In genomic region chr18:51029378-51029693, GRCh38 we compare ENCODE assay signal across 8 cellular contexts. TPM values are rescaled to one million over a fixed set of nuclear protein-coding genes. Genes with fewer than 3 reads are reported as not detected.
DNase-seq lines count a peak whose midpoint lies in the region; ATAC-seq and TF ChIP-seq lines count a peak whose summit lies in the region.

No MANE protein-coding gene starts in this region.

- peaks cover 28% of the 10 kb centered on the region for H3K79me1 ChIP-seq in mesenchymal stem cell (replicated peaks; ENCODE audit: low read length, poor library complexity, severe bottlenecking)

- H3K4me2 ChIP-seq in mesenchymal stem cell (ENCODE audit: low read length, poor library complexity, severe bottlenecking), result peak overlapping the region; percentile 77

- H2BK120ac ChIP-seq in mesenchymal stem cell (ENCODE audit: low read depth, low read length), result peak overlapping the region; percentile 34

- H3K4me1 ChIP-seq in mesenchymal stem cell (ENCODE audit: control insufficient read depth, insufficient read depth, low read depth, low read length), result peaks cover 5% of the 10 kb centered on the region

- H3K27ac ChIP-seq in brain microvascular endothelial cell, result peak overlapping the region; percentile 94
- peak overlapping the region; percentile 79 for H3K27ac ChIP-seq in mesenchymal stem cell (ENCODE audit: low read length, poor library complexity, severe bottlenecking)

- 39% methylated on average over 10 of the region's 10 CpGs for WGBS in mesenchymal stem cell

- H2AFZ ChIP-seq in mesenchymal stem cell (ENCODE audit: low read depth, low read length), result peak overlapping the region; percentile 3

- H3K18ac ChIP-seq in mesenchymal stem cell (ENCODE audit: low read depth in 1 of 2, low read length in 2 of 2), result peak overlapping the region; percentile 75 to 88

- peak overlapping the region; percentile 51 for H3K4me3 ChIP-seq in BJ (ENCODE audit: low read depth, low read length)
- H3K4me3 ChIP-seq in brain microvascular endothelial cell (ENCODE audit: low read depth, low read length), result peak overlapping the region; percentile 70
- H3K4me3 ChIP-seq in mesenchymal stem cell (ENCODE audit: insufficient read depth in 1 of 2, low read depth in 1 of 2, low read length in 2 of 2), result peak overlapping the region; percentile 80 to 87

- TF ChIP-seq CTCF in BJ (IDR thresholded peaks at IDR 0.05; ENCODE audit: insufficient read depth, low read depth, low read length), result no peak
- TF ChIP-seq CTCF in brain microvascular endothelial cell (IDR thresholded peaks at IDR 0.05; ENCODE audit: low read depth, low read length, missing control alignments), result no peak

- no peak overlapping the region for H2BK15ac ChIP-seq in mesenchymal stem cell (ENCODE audit: low read depth, poor library complexity, severe bottlenecking)

- H3K4ac ChIP-seq in mesenchymal stem cell (ENCODE audit: low read depth in 1 of 2, low read length in 2 of 2), result peak overlapping the region; percentile 32 to 81

- DNase-seq in BJ (ENCODE audit: low read depth), result no peak
- no peak for DNase-seq in brain microvascular endothelial cell
- no peak for DNase-seq in mesenchymal stem cell
- DNase-seq in retina, result no peak
- no peak for DNase-seq in NCI-H446 (lab: John Stamatoyannopoulos, UW)
- DNase-seq in activated CD8-positive, alpha-beta memory T cell treated with anti-CD3 and anti-CD28 coated beads for 24 hours, result no peak

- H3K23ac ChIP-seq in mesenchymal stem cell (ENCODE audit: low read length in 2 of 2), result no peak overlapping the region

- H2BK5ac ChIP-seq in mesenchymal stem cell (ENCODE audit: low read depth, low read length, poor library complexity, severe bottlenecking), result peak overlapping the region; percentile 70

- H4K8ac ChIP-seq in mesenchymal stem cell (ENCODE audit: low read length), result peak overlapping the region; percentile 85

- H4K91ac ChIP-seq in mesenchymal stem cell (ENCODE audit: low read length), result no peak overlapping the region

- H2AK5ac ChIP-seq in mesenchymal stem cell (ENCODE audit: low read length, severe bottlenecking), result peak overlapping the region; percentile 93

- no peaks in the 10 kb centered on the region for H3K9me3 ChIP-seq in mesenchymal stem cell (ENCODE audit: control insufficient read depth, low read length)

- ATAC-seq in HG03039 (IDR thresholded peaks at IDR 0.05; ENCODE audit: unreplicated experiment) (peak; percentile 0), GM21390 (IDR thresholded peaks at IDR 0.05; ENCODE audit: unreplicated experiment) (no peak)

- POLR2A ChIA-PET in BJ (lab: Charles Lee), result no interaction called here

- in situ Hi-C loops in brain microvascular endothelial cell (cut with HindIII; ENCODE audit: low pct_ligation_motif_present, low sequenced_read_pairs), result no loop called here

- peak overlapping the region in 1 of 2 experiments; percentile 23 for H2BK12ac ChIP-seq in mesenchymal stem cell (ENCODE audit: low read length in 2 of 2)

- peak overlapping the region; percentile 100 for H3K9ac ChIP-seq in mesenchymal stem cell (ENCODE audit: low read length)

- H3K14ac ChIP-seq in mesenchymal stem cell (ENCODE audit: low read length in 2 of 2), result no peak overlapping the region

- CTCF ChIA-PET in BJ (lab: Yijun Ruan, JAX), result interaction anchor here (2.3 kb wide), 1 partner anchor 12 kb away, joined by 6 read pairs; no protein-coding TSS in a partner anchor

- H3K27me3 ChIP-seq in BJ (ENCODE audit: control insufficient read depth, insufficient read depth, low read length), result no peaks in the 10 kb centered on the region
- H3K27me3 ChIP-seq in brain microvascular endothelial cell (replicated peaks), result no peaks in the 10 kb centered on the region
- H3K27me3 ChIP-seq in mesenchymal stem cell (ENCODE audit: control insufficient read depth in 1 of 2, insufficient read depth in 1 of 2, low read length in 2 of 2), result no peaks in the 10 kb centered on the region

- peaks cover 2% of the 10 kb centered on the region for H3K36me3 ChIP-seq in BJ (ENCODE audit: control insufficient read depth, insufficient read depth, low read length)
- H3K36me3 ChIP-seq in brain microvascular endothelial cell (replicated peaks), result no peaks in the 10 kb centered on the region
- peaks cover 6 to 30% of the 10 kb centered on the region in 2 experiments for H3K36me3 ChIP-seq in mesenchymal stem cell (ENCODE audit: control insufficient read depth in 1 of 2, insufficient read depth in 2 of 2, low read depth in 1 of 2, low read length in 2 of 2)

RNA-seq across cellular contexts. Expression of gene SMAD4, which starts 0.7 kb away (rescaled TPM):
- polyA plus RNA-seq in BJ (2011; rRNA removed), result 85.8 and 101 TPM in 2 replicates
- 48.9 and 51.7 TPM in 2 replicates for polyA minus RNA-seq in BJ (2011; rRNA and poly(A)+ RNA removed)
- 42.1 TPM for polyA plus RNA-seq in mesenchymal stem cell (2013, experiment 1 of 2)
- 43.5 TPM for polyA plus RNA-seq in mesenchymal stem cell (2013, experiment 2 of 2)
